In genomic region chr4:6929339-6929734, GRCh38 we compare ENCODE assay signal across 1 cellular context.
TF ChIP-seq lines count a peak whose summit lies in the region.

No MANE protein-coding gene starts in this region.

TF ChIP-seq in HepG2, 621 proteins besides CTCF, POLR2A, EP300 and RAD21:
- TF ChIP-seq THAP9 (CRISPR knock-in tag; IDR thresholded peaks at IDR 0.05; ENCODE audit: borderline replicate concordance), result no peak
- no peak for TF ChIP-seq RFXAP (CRISPR knock-in tag; IDR thresholded peaks at IDR 0.05; ENCODE audit: borderline replicate concordance)
- peak; percentile 23; the same call in 1 of the 2 replicates for TF ChIP-seq MYC (CRISPR knock-in tag; IDR thresholded peaks at IDR 0.05; ENCODE audit: borderline replicate concordance)
- peak; percentile 15; the same call in 1 of the 2 replicates for TF ChIP-seq TARDBP (CRISPR knock-in tag; IDR thresholded peaks at IDR 0.05)
- no peak for TF ChIP-seq ZNF784 (CRISPR knock-in tag; IDR thresholded peaks at IDR 0.05; ENCODE audit: borderline replicate concordance)
- TF ChIP-seq MNT (IDR thresholded peaks at IDR 0.05), result no peak
- no peak for TF ChIP-seq NCOR1 (IDR thresholded peaks at IDR 0.05; ENCODE audit: borderline replicate concordance, low read length)
- TF ChIP-seq TCF12 (IDR thresholded peaks at IDR 0.05), result no peak
- no peak for TF ChIP-seq TCF12 (CRISPR knock-in tag; IDR thresholded peaks at IDR 0.05)
- no peak for TF ChIP-seq ZMYM2 (CRISPR knock-in tag; IDR thresholded peaks at IDR 0.05)
- no peak for TF ChIP-seq HOXD1 (CRISPR knock-in tag; IDR thresholded peaks at IDR 0.05)
- TF ChIP-seq DR1 (CRISPR knock-in tag; IDR thresholded peaks at IDR 0.05), result no peak
- TF ChIP-seq, protein P1, sequence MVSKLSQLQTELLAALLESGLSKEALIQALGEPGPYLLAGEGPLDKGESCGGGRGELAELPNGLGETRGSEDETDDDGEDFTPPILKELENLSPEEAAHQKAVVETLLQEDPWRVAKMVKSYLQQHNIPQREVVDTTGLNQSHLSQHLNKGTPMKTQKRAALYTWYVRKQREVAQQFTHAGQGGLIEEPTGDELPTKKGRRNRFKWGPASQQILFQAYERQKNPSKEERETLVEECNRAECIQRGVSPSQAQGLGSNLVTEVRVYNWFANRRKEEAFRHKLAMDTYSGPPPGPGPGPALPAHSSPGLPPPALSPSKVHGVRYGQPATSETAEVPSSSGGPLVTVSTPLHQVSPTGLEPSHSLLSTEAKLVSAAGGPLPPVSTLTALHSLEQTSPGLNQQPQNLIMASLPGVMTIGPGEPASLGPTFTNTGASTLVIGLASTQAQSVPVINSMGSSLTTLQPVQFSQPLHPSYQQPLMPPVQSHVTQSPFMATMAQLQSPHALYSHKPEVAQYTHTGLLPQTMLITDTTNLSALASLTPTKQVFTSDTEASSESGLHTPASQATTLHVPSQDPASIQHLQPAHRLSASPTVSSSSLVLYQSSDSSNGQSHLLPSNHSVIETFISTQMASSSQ (IDR thresholded peaks at IDR 0.05; ENCODE audit: low read depth), result no peak
- TF ChIP-seq, protein P1 (CRISPR knock-in tag; IDR thresholded peaks at IDR 0.05; ENCODE audit: borderline replicate concordance), result no peak
- TF ChIP-seq KAT7 (CRISPR knock-in tag; IDR thresholded peaks at IDR 0.05; ENCODE audit: borderline replicate concordance), result peak; percentile 39; the same call in 1 of the 2 replicates
- peak; percentile 27; the same call in 1 of the 2 replicates for TF ChIP-seq ZNF768 (CRISPR knock-in tag; IDR thresholded peaks at IDR 0.05)
- no peak for TF ChIP-seq ZNF274 (CRISPR knock-in tag; IDR thresholded peaks at IDR 0.05)
- no peak for TF ChIP-seq ZNF33A (CRISPR knock-in tag; IDR thresholded peaks at IDR 0.05; ENCODE audit: borderline replicate concordance)
- TF ChIP-seq, protein P2, sequence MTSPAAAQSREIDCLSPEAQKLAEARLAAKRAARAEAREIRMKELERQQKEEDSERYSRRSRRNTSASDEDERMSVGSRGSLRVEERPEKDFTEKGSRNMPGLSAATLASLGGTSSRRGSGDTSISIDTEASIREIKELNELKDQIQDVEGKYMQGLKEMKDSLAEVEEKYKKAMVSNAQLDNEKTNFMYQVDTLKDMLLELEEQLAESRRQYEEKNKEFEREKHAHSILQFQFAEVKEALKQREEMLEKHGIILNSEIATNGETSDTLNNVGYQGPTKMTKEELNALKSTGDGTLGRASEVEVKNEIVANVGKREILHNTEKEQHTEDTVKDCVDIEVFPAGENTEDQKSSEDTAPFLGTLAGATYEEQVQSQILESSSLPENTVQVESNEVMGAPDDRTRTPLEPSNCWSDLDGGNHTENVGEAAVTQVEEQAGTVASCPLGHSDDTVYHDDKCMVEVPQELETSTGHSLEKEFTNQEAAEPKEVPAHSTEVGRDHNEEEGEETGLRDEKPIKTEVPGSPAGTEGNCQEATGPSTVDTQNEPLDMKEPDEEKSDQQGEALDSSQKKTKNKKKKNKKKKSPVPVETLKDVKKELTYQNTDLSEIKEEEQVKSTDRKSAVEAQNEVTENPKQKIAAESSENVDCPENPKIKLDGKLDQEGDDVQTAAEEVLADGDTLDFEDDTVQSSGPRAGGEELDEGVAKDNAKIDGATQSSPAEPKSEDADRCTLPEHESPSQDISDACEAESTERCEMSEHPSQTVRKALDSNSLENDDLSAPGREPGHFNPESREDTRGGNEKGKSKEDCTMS (CRISPR knock-in tag; conservative IDR thresholded peaks at IDR 0.05), result no peak
- TF ChIP-seq ZNF180 (CRISPR knock-in tag; IDR thresholded peaks at IDR 0.05; ENCODE audit: borderline replicate concordance, low read depth), result no peak
- no peak for TF ChIP-seq ZNF234 (CRISPR knock-in tag; conservative IDR thresholded peaks at IDR 0.05)
- peak; percentile 37; the same call in 1 of the 2 replicates for TF ChIP-seq TMF1 (CRISPR knock-in tag; IDR thresholded peaks at IDR 0.05; ENCODE audit: low read depth)
- no peak for TF ChIP-seq NR2F6 (IDR thresholded peaks at IDR 0.05)
- TF ChIP-seq NR2F6 (CRISPR knock-in tag; IDR thresholded peaks at IDR 0.05), result no peak
- TF ChIP-seq, protein P3, sequence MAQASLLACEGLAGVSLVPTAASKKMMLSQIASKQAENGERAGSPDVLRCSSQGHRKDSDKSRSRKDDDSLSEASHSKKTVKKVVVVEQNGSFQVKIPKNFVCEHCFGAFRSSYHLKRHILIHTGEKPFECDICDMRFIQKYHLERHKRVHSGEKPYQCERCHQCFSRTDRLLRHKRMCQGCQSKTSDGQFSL (CRISPR knock-in tag; IDR thresholded peaks at IDR 0.05), result no peak
- 0 out of 2 replicates have a peak, but pooled peaks have one; percentile 56 for TF ChIP-seq NRL (CRISPR knock-in tag; IDR thresholded peaks at IDR 0.05; ENCODE audit: borderline replicate concordance)
- TF ChIP-seq PRPF4 (IDR thresholded peaks at IDR 0.05; ENCODE audit: low read depth, low read length, poor library complexity, severe bottlenecking), result no peak
- TF ChIP-seq MXD3 (CRISPR knock-in tag; IDR thresholded peaks at IDR 0.05), result no peak; the same call in 1 of the 2 replicates
- peak; percentile 49 for TF ChIP-seq ZNF687 (CRISPR knock-in tag; IDR thresholded peaks at IDR 0.05)
- no peak for TF ChIP-seq NFYB (CRISPR knock-in tag; IDR thresholded peaks at IDR 0.05)
- TF ChIP-seq ZBTB37 (CRISPR knock-in tag; IDR thresholded peaks at IDR 0.05), result no peak
- no peak for TF ChIP-seq ZBTB33 (CRISPR knock-in tag; IDR thresholded peaks at IDR 0.05)
- TF ChIP-seq CENPX (CRISPR knock-in tag; IDR thresholded peaks at IDR 0.05), result no peak
